In genomic region chr1:215081566-215082531, GRCh38 we compare ENCODE assay signal across 10 cellular contexts. TPM values are rescaled to one million over a fixed set of nuclear protein-coding genes. Genes with fewer than 3 reads are reported as not detected.
DNase-seq lines count a peak whose midpoint lies in the region; ATAC-seq, FAIRE-seq and TF ChIP-seq lines count a peak whose summit lies in the region.
"Had no signal": no experiment of that assay in that cellular context is flagged by ENCODE, and none has a peak within 500 bp of the region (broad histone marks: within the 10 kb centered on the region; RNA-seq: fewer than 3 reads in every experiment).

No MANE protein-coding gene starts in this region.

- peaks cover 13% of the 10 kb centered on the region for H3K4me1 Mint-ChIP-seq in activated T-cell treated with anti-CD3 and anti-CD28 coated beads, Interleukin-2, amount 50 U/mL, for 72 hours (ENCODE audit: low read depth)
- H3K4me1 Mint-ChIP-seq in chondrocyte (ENCODE audit: low read depth) = peaks cover 15% of the 10 kb centered on the region

- TF ChIP-seq EP300 in HepG2 (IDR thresholded peaks at IDR 0.05; ENCODE audit: low read depth in 2 of 2, low read length in 2 of 2) = no peak
- no peak for TF ChIP-seq EP300 in HepG2 (CRISPR knock-in tag; IDR thresholded peaks at IDR 0.05; ENCODE audit: borderline replicate concordance)

- DNase-seq in activated T-cell treated with anti-CD3 and anti-CD28 coated beads, Interleukin-2, amount 50 U/mL, for 72 hours = no peak
- DNase-seq in activated T-cell treated with anti-CD3 and anti-CD28 coated beads, Interleukin-2, amount 50 U/mL, for 48 hours = no peak
- DNase-seq in chondrocyte (ENCODE audit: low spot score) (no peak), HepG2 (ENCODE audit: low spot score) (no peak), testis (no peak), DMS 273 (lab: John Stamatoyannopoulos, UW; ENCODE audit: unreplicated experiment) (no peak)
- DNase-seq: stimulated activated naive CD4-positive, alpha-beta T cell had no signal

- TF ChIP-seq RAD21 in HepG2 (CRISPR knock-in tag; IDR thresholded peaks at IDR 0.05) = no peak

- H3K4me1 ChIP-seq in HepG2 (ENCODE audit: insufficient read depth, low read length) (no peaks in the 10 kb centered on the region), testis (peaks cover 5% of the 10 kb centered on the region)

- H3K27ac Mint-ChIP-seq in activated T-cell treated with anti-CD3 and anti-CD28 coated beads, Interleukin-2, amount 50 U/mL, for 72 hours = no peak overlapping the region
- no peak overlapping the region for H3K27ac Mint-ChIP-seq in chondrocyte (ENCODE audit: unreplicated experiment)
- H3K27ac Mint-ChIP-seq: activated T-helper 1 cell treated with anti-CD3 and anti-CD28 coated beads, Interleukin-12 subunit alpha, Interleukin-12 subunit beta, Interleukin-2, Interleukin-4 antibody, amounts not matched to agents 30 ng/mL and 10 ng/mL and 1 ng/mL, durations not matched to agents 14 hours and 24 hours and 36 hours had no signal

- H3K4me3 ChIP-seq in HepG2 (replicated peaks in 1 of 3; ENCODE audit: insufficient read depth in 1 of 3, low read depth in 2 of 3, low read length in 3 of 3) = peak overlapping the region in 1 of 3 experiments; percentile 16; a peak in 1 of 6 replicates
- H3K4me3 ChIP-seq in testis = peak overlapping the region; percentile 27

- POLR2A ChIA-PET in HepG2 (lab: Yijun Ruan, JAX) = no interaction called here

- FAIRE-seq in HepG2 (lab: Jason Lieb, UNC) = no peak

- no peaks in the 10 kb centered on the region for H3K79me2 ChIP-seq in HepG2 (ENCODE audit: insufficient read depth, low read length)

- H3K36me3 ChIP-seq in HepG2 (replicated peaks in 1 of 2; ENCODE audit: control insufficient read depth in 1 of 2, insufficient read depth in 2 of 2, low read length in 2 of 2) = no peaks in the 10 kb centered on the region
- H3K36me3 ChIP-seq in testis (ENCODE audit: low read depth, missing control alignments) = no peaks in the 10 kb centered on the region

- no peaks in the 10 kb centered on the region for H3K9me3 ChIP-seq in HepG2 (ENCODE audit: low read length)
- H3K9me3 ChIP-seq in testis = no peaks in the 10 kb centered on the region

- intact Hi-C loops in HepG2 (cut with micrococcal nuclease; ENCODE audit: unreplicated experiment) = no loop called here
- intact Hi-C loops in testis (cut with DNase I; ENCODE audit: low total_unique reads) = no loop called here

- H3K9ac ChIP-seq in HepG2 (ENCODE audit: insufficient read depth, low read depth, low read length) = no peak overlapping the region

- ATAC-seq in activated T-cell treated with anti-CD3 and anti-CD28 coated beads, Interleukin-2, amount 50 U/mL, for 72 hours (replicated peaks in 1 of 2) = no peak
- ATAC-seq in HepG2 (peak; percentile 41), HG02852 (IDR thresholded peaks at IDR 0.05; ENCODE audit: unreplicated experiment) (no peak), HG03442 (IDR thresholded peaks at IDR 0.05; ENCODE audit: unreplicated experiment) (no peak)

- H3K27ac ChIP-seq in HepG2 (ENCODE audit: extremely low read length, insufficient read depth, low read length) (no peak overlapping the region), testis (no peak overlapping the region)

- no peak overlapping the region for H3K4me2 ChIP-seq in HepG2 (ENCODE audit: low read depth, low read length)

- WGBS in HepG2 (ENCODE audit: low lambda C conversion rate) = 25% methylated on average over 39 of the region's 46 CpGs
- WGBS in testis, 2 donors = 2% methylated on average over 26 to 46 of the region's 46 CpGs

- H3K27me3 ChIP-seq in HepG2 (ENCODE audit: control insufficient read depth in 1 of 2, insufficient read depth in 2 of 2, low read length in 2 of 2) (peaks cover 2 to 41% of the 10 kb centered on the region in 2 experiments; a peak in 3 of 5 replicates), testis (no peaks in the 10 kb centered on the region)

- H3K27me3 Mint-ChIP-seq in activated T-cell treated with anti-CD3 and anti-CD28 coated beads, Interleukin-2, amount 50 U/mL, for 72 hours (ENCODE audit: low read depth) = peaks cover 68% of the 10 kb centered on the region
- peaks cover 65% of the 10 kb centered on the region for H3K27me3 Mint-ChIP-seq in chondrocyte (ENCODE audit: low read depth)

- CTCF ChIA-PET in HepG2 (lab: Yijun Ruan, JAX; ENCODE audit: low intra/inter-chr PET ratio, low total read pairs) = no interaction called here

- peaks cover 0 to 3% of the 10 kb centered on the region in 2 donors for H3K9me3 Mint-ChIP-seq in activated T-cell treated with anti-CD3 and anti-CD28 coated beads, Interleukin-2, amount 50 U/mL, for 72 hours
- no peaks in the 10 kb centered on the region for H3K9me3 Mint-ChIP-seq in chondrocyte (ENCODE audit: low read depth)
- H3K9me3 Mint-ChIP-seq: activated T-helper 1 cell treated with anti-CD3 and anti-CD28 coated beads, Interleukin-12 subunit alpha, Interleukin-12 subunit beta, Interleukin-2, Interleukin-4 antibody, amounts not matched to agents 30 ng/mL and 10 ng/mL and 1 ng/mL, durations not matched to agents 14 hours and 24 hours and 36 hours had no signal

- no peak overlapping the region for H2AFZ ChIP-seq in HepG2 (ENCODE audit: low read length)

- BruUV-seq in HepG2 (replicated peaks; lab: Mats Ljungman, UMichigan) = no TSS peak

- H3K4me3 Mint-ChIP-seq in activated T-cell treated with anti-CD3 and anti-CD28 coated beads, Interleukin-2, amount 50 U/mL, for 72 hours = peak overlapping the region; percentile 55 to 72
- H3K4me3 Mint-ChIP-seq in chondrocyte (ENCODE audit: unreplicated experiment) = peak overlapping the region; percentile 66
- H3K4me3 Mint-ChIP-seq: activated T-helper 1 cell treated with anti-CD3 and anti-CD28 coated beads, Interleukin-12 subunit alpha, Interleukin-12 subunit beta, Interleukin-2, Interleukin-4 antibody, amounts not matched to agents 30 ng/mL and 10 ng/mL and 1 ng/mL, durations not matched to agents 14 hours and 24 hours and 36 hours had no signal

- TF ChIP-seq POLR2A in HepG2 (IDR thresholded peaks at IDR 0.05; ENCODE audit: insufficient read depth in 1 of 2, low read depth in 2 of 2, low read length in 2 of 2) (no peak), testis (IDR thresholded peaks at IDR 0.05) (no peak)

- peaks cover 0 to 4% of the 10 kb centered on the region in 2 donors for H3K36me3 Mint-ChIP-seq in activated T-cell treated with anti-CD3 and anti-CD28 coated beads, Interleukin-2, amount 50 U/mL, for 72 hours (ENCODE audit: insufficient read depth in 2 of 2)
- H3K36me3 Mint-ChIP-seq in chondrocyte (ENCODE audit: low read depth) = no peaks in the 10 kb centered on the region

- TF ChIP-seq CTCF in chondrocyte (IDR thresholded peaks at IDR 0.05) = no peak
- TF ChIP-seq CTCF in HepG2 (CRISPR knock-in tag; IDR thresholded peaks at IDR 0.05) = no peak
- TF ChIP-seq CTCF in testis (IDR thresholded peaks at IDR 0.05) = no peak

- no peaks in the 10 kb centered on the region for H4K20me1 ChIP-seq in HepG2 (ENCODE audit: insufficient read depth, low read length)

- in situ Hi-C loops in HepG2 (cut with HindIII; ENCODE audit: extremely low pct_ligation_motif_present, low pct_unique_long_range_greater_than_20kb) = no loop called here

TF ChIP-seq in HepG2, 621 proteins besides CTCF, POLR2A, EP300 and RAD21:
- TF ChIP-seq ATRX (CRISPR knock-in tag; IDR thresholded peaks at IDR 0.05; ENCODE audit: borderline replicate concordance) = no peak
- TF ChIP-seq EZH2 (conservative IDR thresholded peaks at IDR 0.05; ENCODE audit: low read depth, low read length) = 0 out of 2 replicates have a peak, but pooled peaks have one; percentile 74
TF ChIP-seq in HepG2: peak in this region for 1.

RNA-seq across cellular contexts. Expression of gene KCNK2, which starts 0.7 kb away (rescaled TPM):
- total RNA-seq in activated T-cell treated with anti-CD3 and anti-CD28 coated beads, Interleukin-2, amount 50 U/mL, for 72 hours = not detected
- total RNA-seq in chondrocyte = not detected in 3 replicates
- total RNA-seq in HepG2 (2016; rRNA removed; fragmentation: Illumina TruSeq; extraction: Trizol) = not detected in 2 replicates
- not detected in 2 replicates for total RNA-seq in HepG2 (2016; cell fraction: cytosol; rRNA removed; fragmentation: Illumina TruSeq; extraction: Trizol; ENCODE audit: low read depth)
- total RNA-seq in HepG2 (2016; cell fraction: insoluble cytoplasmic fraction; rRNA removed; fragmentation: Illumina TruSeq; extraction: Trizol) = not detected in 2 replicates
- not detected in 2 replicates for total RNA-seq in HepG2 (2016; cell fraction: membrane; rRNA removed; fragmentation: Illumina TruSeq; extraction: Trizol)
- not detected in 2 replicates for total RNA-seq in HepG2 (2016; cell fraction: nucleus; rRNA removed; fragmentation: Illumina TruSeq; extraction: Trizol)
- not detected in 2 replicates for polyA plus RNA-seq in HepG2 (2011; rRNA removed)
- not detected in 2 replicates for polyA plus RNA-seq in HepG2 (2011; cell fraction: cytosol; rRNA removed)
- polyA plus RNA-seq in HepG2 (2011; cell fraction: nucleus; rRNA removed) = not detected in 2 replicates
- not detected in 2 replicates for polyA plus RNA-seq in HepG2 (2012)
- not detected in 2 replicates for polyA plus RNA-seq in HepG2 (2016; cell fraction: cytosol; fragmentation: Illumina TruSeq; extraction: Trizol; ENCODE audit: low read depth)
- polyA plus RNA-seq in HepG2 (2016; cell fraction: insoluble cytoplasmic fraction; fragmentation: Illumina TruSeq; extraction: Trizol; ENCODE audit: low read depth) = not detected in 2 replicates
- polyA plus RNA-seq in HepG2 (2016; cell fraction: membrane; fragmentation: Illumina TruSeq; extraction: Trizol; ENCODE audit: low read depth) = not detected in 2 replicates
- polyA plus RNA-seq in HepG2 (2016; cell fraction: nucleus; fragmentation: Illumina TruSeq; extraction: Trizol; ENCODE audit: insufficient read depth, low read depth) = not detected in 2 replicates
- not detected in 2 replicates for polyA minus RNA-seq in HepG2 (2011; rRNA and poly(A)+ RNA removed; ENCODE audit: low replicate concordance)
- not detected in 2 replicates for polyA minus RNA-seq in HepG2 (2011; cell fraction: cytosol; rRNA and poly(A)+ RNA removed)
- not detected in 2 replicates for polyA minus RNA-seq in HepG2 (2011; cell fraction: nucleus; rRNA and poly(A)+ RNA removed)
- total RNA-seq in testis = 1 to 10 TPM in 1 of 2 donors, under 1 TPM in 1; 0.71 to 1.4 TPM
- 0.92 TPM for polyA plus RNA-seq in testis (ENCODE audit: insufficient read depth, low read depth, low replicate concordance)
- total RNA-seq: activated T-helper 1 cell treated with anti-CD3 and anti-CD28 coated beads, Interleukin-12 subunit alpha, Interleukin-12 subunit beta, Interleukin-2, Interleukin-4 antibody, amounts not matched to agents 30 ng/mL and 10 ng/mL and 1 ng/mL, durations not matched to agents 14 hours and 24 hours and 36 hours had no signal
